Comparison of ENCODE assay signal across 13 cellular contexts in the genomic region with DNA sequence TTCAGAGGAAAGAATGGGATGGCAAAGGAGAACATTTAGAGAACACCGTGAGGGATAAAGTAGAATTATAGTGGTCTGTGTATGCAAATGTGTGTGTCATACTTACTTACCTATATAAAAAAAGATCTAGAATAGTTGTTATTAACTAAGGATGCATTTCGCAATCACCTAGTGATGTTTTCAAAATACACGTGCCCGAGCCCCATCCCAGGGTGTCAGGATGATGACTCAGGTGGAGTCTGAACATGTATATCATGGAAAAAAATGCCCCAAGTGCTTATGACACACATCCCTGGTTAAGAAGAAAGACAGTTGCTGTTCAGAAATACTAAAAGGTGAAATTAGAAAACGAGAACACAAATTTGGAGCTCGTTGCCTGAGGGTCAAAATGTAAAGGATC.
DNase-seq lines count a peak whose midpoint lies in the region; ATAC-seq, FAIRE-seq and TF ChIP-seq lines count a peak whose summit lies in the region.
"Had no signal": no experiment of that assay in that cellular context is flagged by ENCODE, and none has a peak within 500 bp of the region (broad histone marks: within the 10 kb centered on the region; RNA-seq: fewer than 3 reads in every experiment).

No MANE protein-coding gene starts in this region.

- H3K27me3 ChIP-seq in bronchial epithelial cell (ENCODE audit: control insufficient read depth, insufficient read depth, low read length) (no peaks in the 10 kb centered on the region), neural cell (ENCODE audit: insufficient read depth, low read depth, low read length) (no peaks in the 10 kb centered on the region), small intestine (ENCODE audit: control insufficient read depth in 2 of 2, insufficient read depth in 2 of 2, low read length in 2 of 2) (no peaks in the 10 kb centered on the region)

- H3K9me3 ChIP-seq in neural cell (ENCODE audit: low read length) (no peaks in the 10 kb centered on the region), small intestine (ENCODE audit: control insufficient read depth, low read depth) (no peaks in the 10 kb centered on the region)
- H3K9me3 ChIP-seq: thoracic aorta had no signal

- H3K36me3 ChIP-seq in bronchial epithelial cell (ENCODE audit: control insufficient read depth, insufficient read depth, low read length) (no peaks in the 10 kb centered on the region), neural cell (ENCODE audit: insufficient read depth, low read length) (no peaks in the 10 kb centered on the region), small intestine (ENCODE audit: control insufficient read depth in 2 of 2, insufficient read depth in 2 of 2, low read length in 2 of 2) (peaks cover 0 to 2% of the 10 kb centered on the region in 2 donors)
- H3K36me3 ChIP-seq: thoracic aorta had no signal

- H3K4me3 ChIP-seq in bronchial epithelial cell (ENCODE audit: low read depth, low read length), result no peak overlapping the region
- H3K4me3 ChIP-seq in neural cell (ENCODE audit: low read length), result no peak overlapping the region
- H3K4me3 ChIP-seq in small intestine (ENCODE audit: low read depth in 1 of 2, low read length in 2 of 2), result no peak overlapping the region
- H3K4me3 ChIP-seq: GM23338, thoracic aorta had no signal

- TF ChIP-seq CTCF in bronchial epithelial cell (IDR thresholded peaks at IDR 0.05; ENCODE audit: insufficient read depth, low read length, severe bottlenecking) (no peak), neural cell (IDR thresholded peaks at IDR 0.05; ENCODE audit: poor library complexity, severe bottlenecking) (no peak)

- peaks cover 29% of the 10 kb centered on the region for H3K79me2 ChIP-seq in neural cell (replicated peaks; ENCODE audit: insufficient read depth, low read length)

- H3K27ac ChIP-seq in neural cell (ENCODE audit: low read length) (peak overlapping the region; percentile 62), small intestine (ENCODE audit: low read depth in 1 of 2, low read length in 1 of 2) (no peak overlapping the region)
- H3K27ac ChIP-seq: KMS-11, thoracic aorta had no signal

- ATAC-seq in GM21423 (IDR thresholded peaks at IDR 0.05; ENCODE audit: unreplicated experiment), result no peak
- ATAC-seq: GM23338 had no signal

- no peaks in the 10 kb centered on the region for H3K9me2 ChIP-seq in neural cell (ENCODE audit: insufficient read depth, low read length)

- TF ChIP-seq EP300 in neural cell (conservative IDR thresholded peaks at IDR 0.05; ENCODE audit: poor library complexity, severe bottlenecking), result no peak

- no peak overlapping the region for H2AFZ ChIP-seq in neural cell (ENCODE audit: low read depth, low read length)
- H2AFZ ChIP-seq: GM23338 had no signal

- no peak overlapping the region for H3K4me2 ChIP-seq in neural cell (ENCODE audit: low read length)
- H3K4me2 ChIP-seq: GM23338, KMS-11 had no signal

- no peak overlapping the region for H3K9ac ChIP-seq in neural cell (ENCODE audit: low read length)
- H3K9ac ChIP-seq: KMS-11 had no signal

- WGBS in small intestine, 3 donors, result 69 to 79% (median 78%) methylated on average over 6 of the region's 6 CpGs

- H4K20me1 ChIP-seq in neural cell (ENCODE audit: insufficient read depth), result no peaks in the 10 kb centered on the region

- DNase-seq in ELR (ENCODE audit: low read depth) (peak; percentile 94), HT1080 (ENCODE audit: low read depth) (peak; percentile 90), bronchial epithelial cell (ENCODE audit: low read depth) (peak; percentile 99), midbrain (lab: John Stamatoyannopoulos, UW) (no peak), small intestine (no peak)
- DNase-seq: effector memory CD4-positive, alpha-beta T cell; NCI-H2171 treated with DMSO at 0.1 percent for 48 hours had no signal

- H3F3A ChIP-seq in neural cell (ENCODE audit: insufficient read depth, low read length, poor library complexity, severe bottlenecking), result peaks cover 3% of the 10 kb centered on the region

- no peak for TF ChIP-seq RAD21 in neural cell (conservative IDR thresholded peaks at IDR 0.05)

- no peaks in the 10 kb centered on the region for H3K4me1 ChIP-seq in small intestine (ENCODE audit: control insufficient read depth in 2 of 2, insufficient read depth in 1 of 2, low read depth in 1 of 2, low read length in 1 of 2)

- FAIRE-seq in bronchial epithelial cell (lab: Jason Lieb, UNC), result no peak
- no peak for FAIRE-seq in small intestine (lab: Jason Lieb, UNC)
- FAIRE-seq: D721Med had no signal

TF ChIP-seq in neural cell, 6 proteins besides CTCF, POLR2A, EP300 and RAD21:
- no peak for TF ChIP-seq MXI1 (conservative IDR thresholded peaks at IDR 0.05; ENCODE audit: poor library complexity, severe bottlenecking)
- no peak for TF ChIP-seq POLR2AphosphoS5 (IDR thresholded peaks at IDR 0.05)
- no peak for TF ChIP-seq TAF1 (IDR thresholded peaks at IDR 0.05; ENCODE audit: low read depth)
- no peak for TF ChIP-seq SMC3 (conservative IDR thresholded peaks at IDR 0.05; ENCODE audit: poor library complexity)
- no peak for TF ChIP-seq EZH2 (IDR thresholded peaks at IDR 0.05; ENCODE audit: borderline replicate concordance, insufficient read depth, low read length, poor library complexity, severe bottlenecking)
- TF ChIP-seq, protein P1, sequence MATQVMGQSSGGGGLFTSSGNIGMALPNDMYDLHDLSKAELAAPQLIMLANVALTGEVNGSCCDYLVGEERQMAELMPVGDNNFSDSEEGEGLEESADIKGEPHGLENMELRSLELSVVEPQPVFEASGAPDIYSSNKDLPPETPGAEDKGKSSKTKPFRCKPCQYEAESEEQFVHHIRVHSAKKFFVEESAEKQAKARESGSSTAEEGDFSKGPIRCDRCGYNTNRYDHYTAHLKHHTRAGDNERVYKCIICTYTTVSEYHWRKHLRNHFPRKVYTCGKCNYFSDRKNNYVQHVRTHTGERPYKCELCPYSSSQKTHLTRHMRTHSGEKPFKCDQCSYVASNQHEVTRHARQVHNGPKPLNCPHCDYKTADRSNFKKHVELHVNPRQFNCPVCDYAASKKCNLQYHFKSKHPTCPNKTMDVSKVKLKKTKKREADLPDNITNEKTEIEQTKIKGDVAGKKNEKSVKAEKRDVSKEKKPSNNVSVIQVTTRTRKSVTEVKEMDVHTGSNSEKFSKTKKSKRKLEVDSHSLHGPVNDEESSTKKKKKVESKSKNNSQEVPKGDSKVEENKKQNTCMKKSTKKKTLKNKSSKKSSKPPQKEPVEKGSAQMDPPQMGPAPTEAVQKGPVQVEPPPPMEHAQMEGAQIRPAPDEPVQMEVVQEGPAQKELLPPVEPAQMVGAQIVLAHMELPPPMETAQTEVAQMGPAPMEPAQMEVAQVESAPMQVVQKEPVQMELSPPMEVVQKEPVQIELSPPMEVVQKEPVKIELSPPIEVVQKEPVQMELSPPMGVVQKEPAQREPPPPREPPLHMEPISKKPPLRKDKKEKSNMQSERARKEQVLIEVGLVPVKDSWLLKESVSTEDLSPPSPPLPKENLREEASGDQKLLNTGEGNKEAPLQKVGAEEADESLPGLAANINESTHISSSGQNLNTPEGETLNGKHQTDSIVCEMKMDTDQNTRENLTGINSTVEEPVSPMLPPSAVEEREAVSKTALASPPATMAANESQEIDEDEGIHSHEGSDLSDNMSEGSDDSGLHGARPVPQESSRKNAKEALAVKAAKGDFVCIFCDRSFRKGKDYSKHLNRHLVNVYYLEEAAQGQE (IDR thresholded peaks at IDR 0.05; ENCODE audit: borderline replicate concordance), result no peak

Comparison
In these comparisons a context has a peak if more than half of its experiments do, and no peak if none do; other contexts are left out.
1. DNase-seq: peak in ELR (single experiment), HT1080 (single experiment) and bronchial epithelial cell (single experiment); none in midbrain (single experiment) and small intestine (single experiment).